In the genomic region with DNA sequence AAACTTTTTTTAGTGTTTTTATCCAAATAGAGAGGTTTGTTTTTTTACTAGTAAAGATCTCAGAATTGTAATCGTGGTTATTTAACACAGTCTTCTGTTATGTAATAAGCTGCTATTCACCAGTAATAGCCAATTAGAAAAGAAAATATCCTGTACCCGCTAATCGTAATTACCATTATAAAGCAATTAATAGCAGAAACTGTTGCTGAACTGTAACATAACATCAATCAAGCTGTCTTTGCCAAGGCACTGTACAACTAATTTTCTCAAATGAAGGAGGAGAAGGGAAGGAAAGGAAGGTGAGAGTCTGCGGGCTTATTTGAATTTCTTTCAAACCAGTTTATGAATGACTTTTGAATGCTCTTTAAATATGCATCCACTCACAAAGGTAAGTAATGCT, we compare ENCODE assay signal across 29 cellular contexts.
"Had no signal": no experiment of that assay in that cellular context is flagged by ENCODE, and none has a peak within 500 bp of the region (broad histone marks: within the 10 kb centered on the region; RNA-seq: fewer than 3 reads in every experiment).

No MANE protein-coding gene starts in this region.

- H3K9me3 Mint-ChIP-seq: immature natural killer cell; naive thymus-derived CD8-positive, alpha-beta T cell; nephron progenitor cell had no signal

- H3K27ac ChIP-seq: left lung, lower lobe of right lung, neural progenitor cell, neutrophil, ovary, right atrium auricular region, right lobe of liver, stomach, testis, thyroid gland, transverse colon, upper lobe of left lung, vagina had no signal

- H3K9ac ChIP-seq: neural progenitor cell had no signal

- H3K9me3 ChIP-seq: left lung, lower lobe of right lung, neutrophil, ovary, right atrium auricular region, right lobe of liver, stomach, testis, thyroid gland, transverse colon, upper lobe of left lung, vagina had no signal

- H3K4me3 ChIP-seq: left lung, lower lobe of right lung, neural progenitor cell, ovary, right atrium auricular region, right lobe of liver, stomach, testis, thyroid gland, transverse colon, upper lobe of left lung, vagina had no signal

- ATAC-seq: left colon; left lung; lower lobe of right lung; naive thymus-derived CD8-positive, alpha-beta T cell; right lobe of liver; stimulated activated naive B cell treated with anti-CD40 and anti-IgM and Interleukin-4, amounts not matched to agents 10 μg/mL and 1 μg/mL and 100 μg/mL, for 72 hours; stimulated activated naive CD8-positive, alpha-beta T cell treated with anti-CD3 and anti-CD28 coated beads, Interleukin-15, Interleukin-2, amounts not matched to agents 100 U/mL and 50 U/mL, for 24 hours had no signal

- H3K4me3 Mint-ChIP-seq: immature natural killer cell; naive thymus-derived CD8-positive, alpha-beta T cell; nephron progenitor cell; neural progenitor cell; stimulated activated naive B cell treated with anti-CD40 and anti-IgM and Interleukin-4, amounts not matched to agents 10 μg/mL and 1 μg/mL and 100 μg/mL, for 72 hours had no signal

- H3K27me3 ChIP-seq: left lung, neural progenitor cell, neutrophil, ovary, right atrium auricular region, right lobe of liver, stomach, testis, thyroid gland, transverse colon, upper lobe of left lung, vagina had no signal

- H3K4me1 Mint-ChIP-seq: nephron progenitor cell, neural progenitor cell had no signal

- DNase-seq: hypothalamus; immature natural killer cell; kidney; left colon; left lung; lower lobe of right lung; mammary epithelial cell; mesenchymal stem cell; naive thymus-derived CD8-positive, alpha-beta T cell; nephron progenitor cell; occipital lobe; ovary; right lobe of liver; stimulated activated CD4-positive, alpha-beta T cell treated with anti-CD3 and anti-CD28 coated beads, Interleukin-12 subunit alpha, Interleukin-12 subunit beta, amount 100 ng/mL, for 4 hours; stimulated activated CD4-positive, alpha-beta T cell treated with anti-CD3 and anti-CD28 coated beads, Interleukin-15, amount 100 ng/mL, for 24 hours; stimulated activated CD4-positive, alpha-beta T cell treated with anti-CD3 and anti-CD28 coated beads, Interleukin-2, amount 100 ng/mL, for 24 hours; stimulated activated CD4-positive, alpha-beta T cell treated with anti-CD3 and anti-CD28 coated beads, Interleukin-4, amount 100 ng/mL, for 1 hour; stimulated activated naive B cell treated with anti-CD40 and anti-IgM and Interleukin-4, amounts not matched to agents 10 μg/mL and 1 μg/mL and 100 μg/mL, for 72 hours; stimulated activated naive CD8-positive, alpha-beta T cell treated with anti-CD3 and anti-CD28 coated beads, Interleukin-15, Interleukin-2, amounts not matched to agents 100 U/mL and 50 U/mL, for 24 hours; stomach; testis; thyroid gland; transverse colon; upper lobe of left lung had no signal

- H3K27ac Mint-ChIP-seq: nephron progenitor cell; neural progenitor cell; progenitor cell of endocrine pancreas; stimulated activated naive B cell treated with anti-CD40 and anti-IgM and Interleukin-4, amounts not matched to agents 10 μg/mL and 1 μg/mL and 100 μg/mL, for 72 hours had no signal

- H3K36me3 Mint-ChIP-seq: immature natural killer cell had no signal

- H3K36me3 ChIP-seq: left lung, lower lobe of right lung, neural progenitor cell, neutrophil, ovary, right atrium auricular region, right lobe of liver, stomach, thyroid gland, transverse colon, upper lobe of left lung, vagina had no signal

- H3K27me3 Mint-ChIP-seq: naive thymus-derived CD8-positive, alpha-beta T cell; progenitor cell of endocrine pancreas; stimulated activated naive B cell treated with anti-CD40 and anti-IgM and Interleukin-4, amounts not matched to agents 10 μg/mL and 1 μg/mL and 100 μg/mL, for 72 hours had no signal
